Comparison of ENCODE assay signal across 20 cellular contexts in genomic region chr1:116814935-116815334, GRCh38.
DNase-seq lines count a peak whose midpoint lies in the region; TF ChIP-seq lines count a peak whose summit lies in the region.
"Had no signal": no experiment of that assay in that cellular context is flagged by ENCODE, and none has a peak within 500 bp of the region (broad histone marks: within the 10 kb centered on the region; RNA-seq: fewer than 3 reads in every experiment).

No MANE protein-coding gene starts in this region.

- H3K9me3 Mint-ChIP-seq in T-helper 2 cell treated with Interferon-gamma antibody and Interleukin-4, amounts not matched to agents 5 μg/mL and 100 μg/mL, for 36 hours: peaks cover 30% of the 10 kb centered on the region
- peaks cover 19% of the 10 kb centered on the region for H3K9me3 Mint-ChIP-seq in activated naive CD8-positive, alpha-beta T cell (ENCODE audit: low read depth)

- H3K4me1 Mint-ChIP-seq in T-helper 2 cell treated with Interferon-gamma antibody and Interleukin-4, amounts not matched to agents 5 μg/mL and 100 μg/mL, for 36 hours (ENCODE audit: low read depth): peaks cover 59% of the 10 kb centered on the region
- peaks cover 64% of the 10 kb centered on the region for H3K4me1 Mint-ChIP-seq in activated naive CD8-positive, alpha-beta T cell (ENCODE audit: low read depth)

- H3K4me3 Mint-ChIP-seq in T-helper 2 cell treated with Interferon-gamma antibody and Interleukin-4, amounts not matched to agents 5 μg/mL and 100 μg/mL, for 36 hours: peak overlapping the region; percentile 44
- H3K4me3 Mint-ChIP-seq in activated naive CD8-positive, alpha-beta T cell: peak overlapping the region; percentile 55

- no peak overlapping the region for H3K4me3 ChIP-seq in testis
- no peak overlapping the region for H3K4me3 ChIP-seq in effector memory CD4-positive, alpha-beta T cell (ENCODE audit: insufficient read depth, low read depth, low read length, poor library complexity, severe bottlenecking)
- H3K4me3 ChIP-seq: body of pancreas, esophagus muscularis mucosa, hepatocyte, left lung, SJSA1, spleen, tibial artery had no signal

- H3K27ac Mint-ChIP-seq in T-helper 2 cell treated with Interferon-gamma antibody and Interleukin-4, amounts not matched to agents 5 μg/mL and 100 μg/mL, for 36 hours: peak overlapping the region; percentile 58
- H3K27ac Mint-ChIP-seq in activated naive CD8-positive, alpha-beta T cell: peak overlapping the region; percentile 96

- no peaks in the 10 kb centered on the region for H3K27me3 Mint-ChIP-seq in T-helper 2 cell treated with Interferon-gamma antibody and Interleukin-4, amounts not matched to agents 5 μg/mL and 100 μg/mL, for 36 hours (ENCODE audit: low read depth)
- H3K27me3 Mint-ChIP-seq in activated naive CD8-positive, alpha-beta T cell: no peaks in the 10 kb centered on the region
- H3K27me3 Mint-ChIP-seq: naive thymus-derived CD8-positive, alpha-beta T cell had no signal

- H3K36me3 ChIP-seq in testis (ENCODE audit: low read depth, missing control alignments): no peaks in the 10 kb centered on the region
- no peaks in the 10 kb centered on the region for H3K36me3 ChIP-seq in effector memory CD4-positive, alpha-beta T cell (ENCODE audit: control insufficient read depth, insufficient read depth, low read length)
- H3K36me3 ChIP-seq: esophagus muscularis mucosa, left lung, SJSA1, spleen, tibial artery, WERI-Rb-1 had no signal

- intact Hi-C loops in testis (cut with DNase I; ENCODE audit: low total_unique reads): no loop called here

- 78 to 84% methylated on average over 2 of the region's 2 CpGs for WGBS in testis, 2 donors

- H3K9me3 ChIP-seq in testis: no peaks in the 10 kb centered on the region
- peaks cover 4% of the 10 kb centered on the region for H3K9me3 ChIP-seq in effector memory CD4-positive, alpha-beta T cell (ENCODE audit: control insufficient read depth, low read length)
- H3K9me3 ChIP-seq: body of pancreas, SJSA1, tibial artery had no signal

- TF ChIP-seq CTCF in testis (IDR thresholded peaks at IDR 0.05): no peak

- H3K27ac ChIP-seq in testis: no peak overlapping the region
- no peak overlapping the region for H3K27ac ChIP-seq in effector memory CD4-positive, alpha-beta T cell (ENCODE audit: insufficient read depth, low read length, poor library complexity, severe bottlenecking)
- H3K27ac ChIP-seq: 22Rv1, body of pancreas, esophagus muscularis mucosa, hepatocyte, left lung, SJSA1, tibial artery, WERI-Rb-1 had no signal

- no peaks in the 10 kb centered on the region for H3K4me1 ChIP-seq in testis
- H3K4me1 ChIP-seq in effector memory CD4-positive, alpha-beta T cell (ENCODE audit: control insufficient read depth, insufficient read depth, low read length, poor library complexity, severe bottlenecking): peaks cover 18% of the 10 kb centered on the region
- H3K4me1 ChIP-seq: esophagus muscularis mucosa, left lung, SJSA1, tibial artery had no signal

- TF ChIP-seq POLR2A in testis (IDR thresholded peaks at IDR 0.05): no peak

- no peak for DNase-seq in T-helper 2 cell treated with Interferon-gamma antibody and Interleukin-4, amounts not matched to agents 5 μg/mL and 100 μg/mL, for 36 hours (ENCODE audit: low spot score)
- DNase-seq in T-helper 2 cell: no peak
- DNase-seq in stimulated activated CD4-positive, alpha-beta T cell treated with anti-CD3 and anti-CD28 coated beads, Interleukin-4, amount 100 ng/mL, for 24 hours: peak; percentile 51
- no peak for DNase-seq in stimulated activated CD4-positive, alpha-beta T cell treated with anti-CD3 and anti-CD28 coated beads, Interleukin-2, amount 100 ng/mL, for 48 hours
- no peak for DNase-seq in NCI-H510A (lab: John Stamatoyannopoulos, UW)
- no peak for DNase-seq in testis
- no peak for DNase-seq in effector memory CD4-positive, alpha-beta T cell
- DNase-seq: body of pancreas; left lung; naive thymus-derived CD8-positive, alpha-beta T cell; NCI-H1436; NCI-H510A treated with DMSO at 0.1 percent for 48 hours; spleen; tibial artery; WERI-Rb-1 had no signal

- H3K27me3 ChIP-seq in testis: no peaks in the 10 kb centered on the region
- no peaks in the 10 kb centered on the region for H3K27me3 ChIP-seq in effector memory CD4-positive, alpha-beta T cell (replicated peaks; ENCODE audit: control insufficient read depth, insufficient read depth, low read length, poor library complexity, severe bottlenecking)
- H3K27me3 ChIP-seq: body of pancreas, esophagus muscularis mucosa, hepatocyte, left lung, SJSA1, spleen, tibial artery had no signal

- peaks cover 31% of the 10 kb centered on the region for H3K36me3 Mint-ChIP-seq in T-helper 2 cell treated with Interferon-gamma antibody and Interleukin-4, amounts not matched to agents 5 μg/mL and 100 μg/mL, for 36 hours (ENCODE audit: low read depth)
- peaks cover 17% of the 10 kb centered on the region for H3K36me3 Mint-ChIP-seq in activated naive CD8-positive, alpha-beta T cell
